Comparison of ENCODE assay signal across 8 cellular contexts in genomic region chr11:77047007-77047927, GRCh38. TPM values are rescaled to one million over a fixed set of nuclear protein-coding genes. Genes with fewer than 3 reads are reported as not detected.
DNase-seq lines count a peak whose midpoint lies in the region; ATAC-seq, FAIRE-seq and TF ChIP-seq lines count a peak whose summit lies in the region.

No MANE protein-coding gene starts in this region.

- TF ChIP-seq POLR2A in GM12891 (IDR thresholded peaks at IDR 0.05; ENCODE audit: low read depth, low read length) = no peak

- FAIRE-seq in GM12891 (lab: Jason Lieb, UNC) = peak; percentile 67

- TF ChIP-seq CTCF in retinal pigment epithelial cell (conservative IDR thresholded peaks at IDR 0.05; ENCODE audit: low read depth, low read length) = peak; percentile 68

- no peak for DNase-seq in GM12891 (ENCODE audit: insufficient read length, low spot score)
- DNase-seq in NCI-H146 (lab: John Stamatoyannopoulos, UW) = peak; percentile 89
- peak; percentile 52 to 88 (median 80) for DNase-seq in T-helper 1 cell
- peak; percentile 95 for DNase-seq in astrocyte of the hippocampus (ENCODE audit: low read depth, low spot score)
- DNase-seq in hippocampal formation (lab: John Stamatoyannopoulos, UW) = peak; percentile 49 to 90
- peak; percentile 71 for DNase-seq in retinal pigment epithelial cell (ENCODE audit: low read depth)
- DNase-seq in mesenteric fat pad (ENCODE audit: low spot score) = no peak

- peak overlapping the region; percentile 40 for H3K4me3 ChIP-seq in retinal pigment epithelial cell (ENCODE audit: low read length)

- peak; percentile 64 for ATAC-seq in HG02840 (IDR thresholded peaks at IDR 0.05; ENCODE audit: low FRiP score, unreplicated experiment)

TF ChIP-seq in GM12891, 5 proteins besides CTCF, POLR2A, EP300 and RAD21:
- TF ChIP-seq SPI1 (IDR thresholded peaks at IDR 0.05; ENCODE audit: low read depth, low read length) (no peak), POU2F2 (IDR thresholded peaks at IDR 0.05; ENCODE audit: low read depth, low read length) (peak; percentile 62)

RNA-seq across cellular contexts. Expression of gene B3GNT6, which starts 13.1 kb away (rescaled TPM):
- not detected for polyA plus RNA-seq in GM12891 (2012; ENCODE audit: low read depth, missing spikeins)
- not detected for total RNA-seq in mesenteric fat pad

RNA-seq across cellular contexts. Expression of gene CAPN5, which starts 19.5 kb away (rescaled TPM):
- 0.12 TPM for polyA plus RNA-seq in GM12891 (2012; ENCODE audit: low read depth, missing spikeins)
- 5.1 TPM for total RNA-seq in mesenteric fat pad

RNA-seq across cellular contexts. Expression of gene OMP, which starts 55.4 kb away (rescaled TPM):
- not detected for polyA plus RNA-seq in GM12891 (2012; ENCODE audit: low read depth, missing spikeins)
- not detected for total RNA-seq in mesenteric fat pad

Comparison
In these comparisons a context has a peak if more than half of its experiments do, and no peak if none do; other contexts are left out.
1. DNase-seq: peak in NCI-H146 (single experiment), T-helper 1 cell (5 of 5), astrocyte of the hippocampus (single experiment), hippocampal formation (2 of 2) and retinal pigment epithelial cell (single experiment); none in GM12891 (single experiment) and mesenteric fat pad (single experiment).